1 cellular context compared by ENCODE assay signal in the genomic region with DNA sequence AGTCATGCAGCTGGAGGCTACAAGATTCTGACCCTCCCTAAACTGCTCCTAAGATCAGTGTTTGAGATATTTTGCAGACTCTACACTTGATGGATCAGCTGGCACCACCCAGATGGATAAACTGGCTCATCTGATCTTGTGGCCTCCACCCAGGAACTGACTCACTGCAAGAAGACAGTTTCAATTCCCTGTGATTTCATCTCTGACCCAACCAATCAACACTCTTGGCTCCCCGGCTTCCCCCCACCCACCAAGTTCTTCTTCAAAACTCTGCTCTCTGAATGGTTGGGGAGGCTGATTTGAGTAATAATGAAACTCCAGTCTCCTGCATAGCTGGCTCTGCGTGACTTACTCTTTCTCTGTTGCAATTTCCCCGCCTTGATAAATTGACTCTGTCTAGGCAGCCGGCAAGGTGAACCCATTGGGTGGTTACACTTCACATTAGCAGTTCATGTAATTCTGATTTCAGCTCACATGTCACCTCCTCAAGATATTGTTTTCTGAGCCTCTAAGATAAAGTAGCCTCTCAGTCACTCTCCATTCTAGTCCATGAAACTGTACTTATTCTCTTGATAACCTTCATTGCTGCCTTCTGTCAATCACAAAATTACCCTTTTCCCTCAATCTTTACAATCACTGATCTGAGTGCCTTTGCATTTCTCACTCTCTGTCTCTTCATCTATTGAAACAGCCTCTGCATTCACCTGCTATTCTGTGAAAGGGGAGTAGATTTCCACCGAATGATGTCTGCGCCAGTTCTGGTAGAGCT.
TF ChIP-seq lines count a peak whose summit lies in the region.

No MANE protein-coding gene starts in this region.

TF ChIP-seq in K562, 482 proteins besides CTCF, POLR2A, EP300 and RAD21 (continued from another document and continues in another):
- TF ChIP-seq, protein P1, sequence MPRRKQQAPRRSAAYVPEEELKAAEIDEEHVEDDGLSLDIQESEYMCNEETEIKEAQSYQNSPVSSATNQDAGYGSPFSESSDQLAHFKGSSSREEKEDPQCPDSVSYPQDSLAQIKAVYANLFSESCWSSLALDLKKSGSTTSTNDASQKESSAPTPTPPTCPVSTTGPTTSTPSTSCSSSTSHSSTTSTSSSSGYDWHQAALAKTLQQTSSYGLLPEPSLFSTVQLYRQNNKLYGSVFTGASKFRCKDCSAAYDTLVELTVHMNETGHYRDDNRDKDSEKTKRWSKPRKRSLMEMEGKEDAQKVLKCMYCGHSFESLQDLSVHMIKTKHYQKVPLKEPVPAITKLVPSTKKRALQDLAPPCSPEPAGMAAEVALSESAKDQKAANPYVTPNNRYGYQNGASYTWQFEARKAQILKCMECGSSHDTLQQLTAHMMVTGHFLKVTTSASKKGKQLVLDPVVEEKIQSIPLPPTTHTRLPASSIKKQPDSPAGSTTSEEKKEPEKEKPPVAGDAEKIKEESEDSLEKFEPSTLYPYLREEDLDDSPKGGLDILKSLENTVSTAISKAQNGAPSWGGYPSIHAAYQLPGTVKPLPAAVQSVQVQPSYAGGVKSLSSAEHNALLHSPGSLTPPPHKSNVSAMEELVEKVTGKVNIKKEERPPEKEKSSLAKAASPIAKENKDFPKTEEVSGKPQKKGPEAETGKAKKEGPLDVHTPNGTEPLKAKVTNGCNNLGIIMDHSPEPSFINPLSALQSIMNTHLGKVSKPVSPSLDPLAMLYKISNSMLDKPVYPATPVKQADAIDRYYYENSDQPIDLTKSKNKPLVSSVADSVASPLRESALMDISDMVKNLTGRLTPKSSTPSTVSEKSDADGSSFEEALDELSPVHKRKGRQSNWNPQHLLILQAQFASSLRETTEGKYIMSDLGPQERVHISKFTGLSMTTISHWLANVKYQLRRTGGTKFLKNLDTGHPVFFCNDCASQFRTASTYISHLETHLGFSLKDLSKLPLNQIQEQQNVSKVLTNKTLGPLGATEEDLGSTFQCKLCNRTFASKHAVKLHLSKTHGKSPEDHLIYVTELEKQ (CRISPR knock-in tag; IDR thresholded peaks at IDR 0.05): no peak
- no peak for TF ChIP-seq GTF2F1 (IDR thresholded peaks at IDR 0.05; ENCODE audit: low read depth, low read length)
- TF ChIP-seq, protein P2, sequence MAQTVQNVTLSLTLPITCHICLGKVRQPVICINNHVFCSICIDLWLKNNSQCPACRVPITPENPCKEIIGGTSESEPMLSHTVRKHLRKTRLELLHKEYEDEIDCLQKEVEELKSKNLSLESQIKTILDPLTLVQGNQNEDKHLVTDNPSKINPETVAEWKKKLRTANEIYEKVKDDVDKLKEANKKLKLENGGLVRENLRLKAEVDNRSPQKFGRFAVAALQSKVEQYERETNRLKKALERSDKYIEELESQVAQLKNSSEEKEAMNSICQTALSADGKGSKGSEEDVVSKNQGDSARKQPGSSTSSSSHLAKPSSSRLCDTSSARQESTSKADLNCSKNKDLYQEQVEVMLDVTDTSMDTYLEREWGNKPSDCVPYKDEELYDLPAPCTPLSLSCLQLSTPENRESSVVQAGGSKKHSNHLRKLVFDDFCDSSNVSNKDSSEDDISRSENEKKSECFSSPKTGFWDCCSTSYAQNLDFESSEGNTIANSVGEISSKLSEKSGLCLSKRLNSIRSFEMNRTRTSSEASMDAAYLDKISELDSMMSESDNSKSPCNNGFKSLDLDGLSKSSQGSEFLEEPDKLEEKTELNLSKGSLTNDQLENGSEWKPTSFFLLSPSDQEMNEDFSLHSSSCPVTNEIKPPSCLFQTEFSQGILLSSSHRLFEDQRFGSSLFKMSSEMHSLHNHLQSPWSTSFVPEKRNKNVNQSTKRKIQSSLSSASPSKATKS (CRISPR knock-in tag; IDR thresholded peaks at IDR 0.05): 0 out of 2 replicates have a peak, but pooled peaks have one; percentile 34
- no peak for TF ChIP-seq SPI1 (IDR thresholded peaks at IDR 0.05; ENCODE audit: borderline replicate concordance, low read depth, low read length)
- TF ChIP-seq, protein P3, sequence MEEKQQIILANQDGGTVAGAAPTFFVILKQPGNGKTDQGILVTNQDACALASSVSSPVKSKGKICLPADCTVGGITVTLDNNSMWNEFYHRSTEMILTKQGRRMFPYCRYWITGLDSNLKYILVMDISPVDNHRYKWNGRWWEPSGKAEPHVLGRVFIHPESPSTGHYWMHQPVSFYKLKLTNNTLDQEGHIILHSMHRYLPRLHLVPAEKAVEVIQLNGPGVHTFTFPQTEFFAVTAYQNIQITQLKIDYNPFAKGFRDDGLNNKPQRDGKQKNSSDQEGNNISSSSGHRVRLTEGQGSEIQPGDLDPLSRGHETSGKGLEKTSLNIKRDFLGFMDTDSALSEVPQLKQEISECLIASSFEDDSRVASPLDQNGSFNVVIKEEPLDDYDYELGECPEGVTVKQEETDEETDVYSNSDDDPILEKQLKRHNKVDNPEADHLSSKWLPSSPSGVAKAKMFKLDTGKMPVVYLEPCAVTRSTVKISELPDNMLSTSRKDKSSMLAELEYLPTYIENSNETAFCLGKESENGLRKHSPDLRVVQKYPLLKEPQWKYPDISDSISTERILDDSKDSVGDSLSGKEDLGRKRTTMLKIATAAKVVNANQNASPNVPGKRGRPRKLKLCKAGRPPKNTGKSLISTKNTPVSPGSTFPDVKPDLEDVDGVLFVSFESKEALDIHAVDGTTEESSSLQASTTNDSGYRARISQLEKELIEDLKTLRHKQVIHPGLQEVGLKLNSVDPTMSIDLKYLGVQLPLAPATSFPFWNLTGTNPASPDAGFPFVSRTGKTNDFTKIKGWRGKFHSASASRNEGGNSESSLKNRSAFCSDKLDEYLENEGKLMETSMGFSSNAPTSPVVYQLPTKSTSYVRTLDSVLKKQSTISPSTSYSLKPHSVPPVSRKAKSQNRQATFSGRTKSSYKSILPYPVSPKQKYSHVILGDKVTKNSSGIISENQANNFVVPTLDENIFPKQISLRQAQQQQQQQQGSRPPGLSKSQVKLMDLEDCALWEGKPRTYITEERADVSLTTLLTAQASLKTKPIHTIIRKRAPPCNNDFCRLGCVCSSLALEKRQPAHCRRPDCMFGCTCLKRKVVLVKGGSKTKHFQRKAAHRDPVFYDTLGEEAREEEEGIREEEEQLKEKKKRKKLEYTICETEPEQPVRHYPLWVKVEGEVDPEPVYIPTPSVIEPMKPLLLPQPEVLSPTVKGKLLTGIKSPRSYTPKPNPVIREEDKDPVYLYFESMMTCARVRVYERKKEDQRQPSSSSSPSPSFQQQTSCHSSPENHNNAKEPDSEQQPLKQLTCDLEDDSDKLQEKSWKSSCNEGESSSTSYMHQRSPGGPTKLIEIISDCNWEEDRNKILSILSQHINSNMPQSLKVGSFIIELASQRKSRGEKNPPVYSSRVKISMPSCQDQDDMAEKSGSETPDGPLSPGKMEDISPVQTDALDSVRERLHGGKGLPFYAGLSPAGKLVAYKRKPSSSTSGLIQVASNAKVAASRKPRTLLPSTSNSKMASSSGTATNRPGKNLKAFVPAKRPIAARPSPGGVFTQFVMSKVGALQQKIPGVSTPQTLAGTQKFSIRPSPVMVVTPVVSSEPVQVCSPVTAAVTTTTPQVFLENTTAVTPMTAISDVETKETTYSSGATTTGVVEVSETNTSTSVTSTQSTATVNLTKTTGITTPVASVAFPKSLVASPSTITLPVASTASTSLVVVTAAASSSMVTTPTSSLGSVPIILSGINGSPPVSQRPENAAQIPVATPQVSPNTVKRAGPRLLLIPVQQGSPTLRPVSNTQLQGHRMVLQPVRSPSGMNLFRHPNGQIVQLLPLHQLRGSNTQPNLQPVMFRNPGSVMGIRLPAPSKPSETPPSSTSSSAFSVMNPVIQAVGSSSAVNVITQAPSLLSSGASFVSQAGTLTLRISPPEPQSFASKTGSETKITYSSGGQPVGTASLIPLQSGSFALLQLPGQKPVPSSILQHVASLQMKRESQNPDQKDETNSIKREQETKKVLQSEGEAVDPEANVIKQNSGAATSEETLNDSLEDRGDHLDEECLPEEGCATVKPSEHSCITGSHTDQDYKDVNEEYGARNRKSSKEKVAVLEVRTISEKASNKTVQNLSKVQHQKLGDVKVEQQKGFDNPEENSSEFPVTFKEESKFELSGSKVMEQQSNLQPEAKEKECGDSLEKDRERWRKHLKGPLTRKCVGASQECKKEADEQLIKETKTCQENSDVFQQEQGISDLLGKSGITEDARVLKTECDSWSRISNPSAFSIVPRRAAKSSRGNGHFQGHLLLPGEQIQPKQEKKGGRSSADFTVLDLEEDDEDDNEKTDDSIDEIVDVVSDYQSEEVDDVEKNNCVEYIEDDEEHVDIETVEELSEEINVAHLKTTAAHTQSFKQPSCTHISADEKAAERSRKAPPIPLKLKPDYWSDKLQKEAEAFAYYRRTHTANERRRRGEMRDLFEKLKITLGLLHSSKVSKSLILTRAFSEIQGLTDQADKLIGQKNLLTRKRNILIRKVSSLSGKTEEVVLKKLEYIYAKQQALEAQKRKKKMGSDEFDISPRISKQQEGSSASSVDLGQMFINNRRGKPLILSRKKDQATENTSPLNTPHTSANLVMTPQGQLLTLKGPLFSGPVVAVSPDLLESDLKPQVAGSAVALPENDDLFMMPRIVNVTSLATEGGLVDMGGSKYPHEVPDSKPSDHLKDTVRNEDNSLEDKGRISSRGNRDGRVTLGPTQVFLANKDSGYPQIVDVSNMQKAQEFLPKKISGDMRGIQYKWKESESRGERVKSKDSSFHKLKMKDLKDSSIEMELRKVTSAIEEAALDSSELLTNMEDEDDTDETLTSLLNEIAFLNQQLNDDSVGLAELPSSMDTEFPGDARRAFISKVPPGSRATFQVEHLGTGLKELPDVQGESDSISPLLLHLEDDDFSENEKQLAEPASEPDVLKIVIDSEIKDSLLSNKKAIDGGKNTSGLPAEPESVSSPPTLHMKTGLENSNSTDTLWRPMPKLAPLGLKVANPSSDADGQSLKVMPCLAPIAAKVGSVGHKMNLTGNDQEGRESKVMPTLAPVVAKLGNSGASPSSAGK (IDR thresholded peaks at IDR 0.05): no peak
- TF ChIP-seq NFXL1 (CRISPR knock-in tag; IDR thresholded peaks at IDR 0.05): no peak
- TF ChIP-seq KLF16 (IDR thresholded peaks at IDR 0.05): peak; percentile 60
- TF ChIP-seq SRSF1 (IDR thresholded peaks at IDR 0.05; ENCODE audit: low read depth, low read length): no peak
- TF ChIP-seq HDAC1 (IDR thresholded peaks at IDR 0.05): peak in 1 of 2 experiments; percentile 43; a peak in 1 of 4 replicates
- TF ChIP-seq, protein P4, sequence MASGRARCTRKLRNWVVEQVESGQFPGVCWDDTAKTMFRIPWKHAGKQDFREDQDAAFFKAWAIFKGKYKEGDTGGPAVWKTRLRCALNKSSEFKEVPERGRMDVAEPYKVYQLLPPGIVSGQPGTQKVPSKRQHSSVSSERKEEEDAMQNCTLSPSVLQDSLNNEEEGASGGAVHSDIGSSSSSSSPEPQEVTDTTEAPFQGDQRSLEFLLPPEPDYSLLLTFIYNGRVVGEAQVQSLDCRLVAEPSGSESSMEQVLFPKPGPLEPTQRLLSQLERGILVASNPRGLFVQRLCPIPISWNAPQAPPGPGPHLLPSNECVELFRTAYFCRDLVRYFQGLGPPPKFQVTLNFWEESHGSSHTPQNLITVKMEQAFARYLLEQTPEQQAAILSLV (tag; IDR thresholded peaks at IDR 0.05): no peak
- no peak for TF ChIP-seq WHSC1 (IDR thresholded peaks at IDR 0.05; ENCODE audit: low read length)
- TF ChIP-seq, protein P5, sequence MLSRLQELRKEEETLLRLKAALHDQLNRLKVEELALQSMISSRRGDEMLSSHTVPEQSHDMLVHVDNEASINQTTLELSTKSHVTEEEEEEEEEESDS (CRISPR knock-in tag; IDR thresholded peaks at IDR 0.05): no peak
- no peak for TF ChIP-seq ZNF75A (CRISPR knock-in tag; IDR thresholded peaks at IDR 0.05)
- TF ChIP-seq GABPB2 (CRISPR knock-in tag; conservative IDR thresholded peaks at IDR 0.05): no peak
- TF ChIP-seq, protein P6, sequence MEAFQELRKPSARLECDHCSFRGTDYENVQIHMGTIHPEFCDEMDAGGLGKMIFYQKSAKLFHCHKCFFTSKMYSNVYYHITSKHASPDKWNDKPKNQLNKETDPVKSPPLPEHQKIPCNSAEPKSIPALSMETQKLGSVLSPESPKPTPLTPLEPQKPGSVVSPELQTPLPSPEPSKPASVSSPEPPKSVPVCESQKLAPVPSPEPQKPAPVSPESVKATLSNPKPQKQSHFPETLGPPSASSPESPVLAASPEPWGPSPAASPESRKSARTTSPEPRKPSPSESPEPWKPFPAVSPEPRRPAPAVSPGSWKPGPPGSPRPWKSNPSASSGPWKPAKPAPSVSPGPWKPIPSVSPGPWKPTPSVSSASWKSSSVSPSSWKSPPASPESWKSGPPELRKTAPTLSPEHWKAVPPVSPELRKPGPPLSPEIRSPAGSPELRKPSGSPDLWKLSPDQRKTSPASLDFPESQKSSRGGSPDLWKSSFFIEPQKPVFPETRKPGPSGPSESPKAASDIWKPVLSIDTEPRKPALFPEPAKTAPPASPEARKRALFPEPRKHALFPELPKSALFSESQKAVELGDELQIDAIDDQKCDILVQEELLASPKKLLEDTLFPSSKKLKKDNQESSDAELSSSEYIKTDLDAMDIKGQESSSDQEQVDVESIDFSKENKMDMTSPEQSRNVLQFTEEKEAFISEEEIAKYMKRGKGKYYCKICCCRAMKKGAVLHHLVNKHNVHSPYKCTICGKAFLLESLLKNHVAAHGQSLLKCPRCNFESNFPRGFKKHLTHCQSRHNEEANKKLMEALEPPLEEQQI (IDR thresholded peaks at IDR 0.05): no peak
- no peak for TF ChIP-seq POLR2H (tag; IDR thresholded peaks at IDR 0.05; ENCODE audit: low read depth)
- TF ChIP-seq MECOM (CRISPR knock-in tag; IDR thresholded peaks at IDR 0.05): no peak
- peak; percentile 79 for TF ChIP-seq ATF7 (IDR thresholded peaks at IDR 0.05)
- peak; percentile 13; the same call in 1 of the 2 replicates for TF ChIP-seq GABPA (tag; conservative IDR thresholded peaks at IDR 0.05; ENCODE audit: low read depth)
- no peak for TF ChIP-seq ARHGAP35 (IDR thresholded peaks at IDR 0.05; ENCODE audit: partially characterized antibody)
- TF ChIP-seq, protein P7, sequence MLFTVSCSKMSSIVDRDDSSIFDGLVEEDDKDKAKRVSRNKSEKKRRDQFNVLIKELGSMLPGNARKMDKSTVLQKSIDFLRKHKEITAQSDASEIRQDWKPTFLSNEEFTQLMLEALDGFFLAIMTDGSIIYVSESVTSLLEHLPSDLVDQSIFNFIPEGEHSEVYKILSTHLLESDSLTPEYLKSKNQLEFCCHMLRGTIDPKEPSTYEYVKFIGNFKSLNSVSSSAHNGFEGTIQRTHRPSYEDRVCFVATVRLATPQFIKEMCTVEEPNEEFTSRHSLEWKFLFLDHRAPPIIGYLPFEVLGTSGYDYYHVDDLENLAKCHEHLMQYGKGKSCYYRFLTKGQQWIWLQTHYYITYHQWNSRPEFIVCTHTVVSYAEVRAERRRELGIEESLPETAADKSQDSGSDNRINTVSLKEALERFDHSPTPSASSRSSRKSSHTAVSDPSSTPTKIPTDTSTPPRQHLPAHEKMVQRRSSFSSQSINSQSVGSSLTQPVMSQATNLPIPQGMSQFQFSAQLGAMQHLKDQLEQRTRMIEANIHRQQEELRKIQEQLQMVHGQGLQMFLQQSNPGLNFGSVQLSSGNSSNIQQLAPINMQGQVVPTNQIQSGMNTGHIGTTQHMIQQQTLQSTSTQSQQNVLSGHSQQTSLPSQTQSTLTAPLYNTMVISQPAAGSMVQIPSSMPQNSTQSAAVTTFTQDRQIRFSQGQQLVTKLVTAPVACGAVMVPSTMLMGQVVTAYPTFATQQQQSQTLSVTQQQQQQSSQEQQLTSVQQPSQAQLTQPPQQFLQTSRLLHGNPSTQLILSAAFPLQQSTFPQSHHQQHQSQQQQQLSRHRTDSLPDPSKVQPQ (CRISPR knock-in tag; IDR thresholded peaks at IDR 0.05; ENCODE audit: borderline replicate concordance): no peak
- TF ChIP-seq, protein P8, sequence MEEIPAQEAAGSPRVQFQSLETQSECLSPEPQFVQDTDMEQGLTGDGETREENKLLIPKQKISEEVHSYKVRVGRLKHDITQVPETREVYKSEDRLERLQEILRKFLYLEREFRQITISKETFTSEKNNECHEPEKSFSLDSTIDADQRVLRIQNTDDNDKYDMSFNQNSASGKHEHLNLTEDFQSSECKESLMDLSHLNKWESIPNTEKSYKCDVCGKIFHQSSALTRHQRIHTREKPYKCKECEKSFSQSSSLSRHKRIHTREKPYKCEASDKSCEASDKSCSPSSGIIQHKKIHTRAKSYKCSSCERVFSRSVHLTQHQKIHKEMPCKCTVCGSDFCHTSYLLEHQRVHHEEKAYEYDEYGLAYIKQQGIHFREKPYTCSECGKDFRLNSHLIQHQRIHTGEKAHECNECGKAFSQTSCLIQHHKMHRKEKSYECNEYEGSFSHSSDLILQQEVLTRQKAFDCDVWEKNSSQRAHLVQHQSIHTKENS (CRISPR knock-in tag; IDR thresholded peaks at IDR 0.05): no peak
